In the genomic region with DNA sequence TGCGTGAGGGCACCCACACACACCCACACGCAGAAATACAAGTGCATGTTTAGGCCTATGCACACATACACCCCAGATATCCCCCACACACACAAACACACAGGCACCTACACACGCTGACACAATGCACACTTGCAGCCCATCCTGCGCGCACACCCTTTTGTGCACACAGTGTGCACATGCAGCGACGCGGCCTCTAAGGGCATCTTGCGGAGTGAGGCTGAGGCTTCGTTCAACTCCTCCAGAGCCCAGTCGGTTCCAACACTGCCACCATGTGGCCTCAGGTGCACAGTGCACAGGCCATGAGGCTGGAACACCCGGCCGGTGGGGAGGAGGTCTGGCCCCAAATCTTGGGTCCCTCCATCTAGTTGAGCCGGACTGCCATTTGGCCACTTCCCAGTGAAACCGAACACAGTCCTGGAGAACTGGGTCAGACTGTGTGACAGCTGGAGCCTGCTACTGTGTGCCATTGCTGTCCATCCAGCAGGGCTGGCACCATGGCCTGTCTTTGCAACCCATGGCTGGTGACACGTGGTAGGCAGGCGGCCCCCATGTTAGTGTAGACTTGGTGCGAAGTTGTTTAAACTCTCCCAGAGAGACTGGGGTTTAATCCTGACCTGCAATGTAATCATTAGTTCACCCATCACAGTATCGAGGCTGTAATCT, we compare ENCODE assay signal across 8 cellular contexts.
DNase-seq lines count a peak whose midpoint lies in the region; ATAC-seq, FAIRE-seq and TF ChIP-seq lines count a peak whose summit lies in the region.

No MANE protein-coding gene starts in this region.

- CTCF ChIA-PET in endothelial cell of umbilical vein (lab: Charles Lee) = interaction anchor here (1.0 to 3.1 kb wide), 3 partner anchors 670 to 821 kb away, joined by 3 to 35 read pairs (median 3); no protein-coding TSS in a partner anchor

- no peak overlapping the region for H3K27ac ChIP-seq in endothelial cell of umbilical vein (ENCODE audit: insufficient read depth, low read depth, low read length)

- intact Hi-C loops in endothelial cell of umbilical vein (cut with micrococcal nuclease) = loop anchor here (1.0 to 2.0 kb wide), 5 partner anchors 170 to 821 kb away; no protein-coding TSS in a partner anchor
- intact Hi-C loops in mucosa of descending colon (cut with DNase I, micrococcal nuclease) = loop anchor here in 1 of 2 donors (10.0 kb wide), 1 partner anchor 824 kb away; no protein-coding TSS in a partner anchor

- no peaks in the 10 kb centered on the region for H3K79me2 ChIP-seq in endothelial cell of umbilical vein (ENCODE audit: control insufficient read depth, insufficient read depth, low read length)

- DNase-seq in GM04504 (ENCODE audit: low read depth) (peak; percentile 36), NCI-H82 (lab: John Stamatoyannopoulos, UW) (peak; percentile 84), endothelial cell of umbilical vein (ENCODE audit: low read depth, low spot score) (peak; percentile 60), mucosa of descending colon (peak in 2 of 3 donors; percentile 78 to 80)
- peak; percentile 8 to 29 for DNase-seq in activated CD8-positive, alpha-beta memory T cell treated with anti-CD3 and anti-CD28 coated beads for 4 hours (ENCODE audit: low read depth in 2 of 2)
- peak; percentile 54 for DNase-seq in stimulated activated CD8-positive, alpha-beta memory T cell treated with anti-CD3 and anti-CD28 coated beads, Interleukin-4, amount 100 ng/mL, for 24 hours (ENCODE audit: low read depth)

- H2AFZ ChIP-seq in endothelial cell of umbilical vein (ENCODE audit: low read depth, low read length) = no peak overlapping the region

- peak; percentile 77 for FAIRE-seq in endothelial cell of umbilical vein (lab: Jason Lieb, UNC)

- TF ChIP-seq CTCF in endothelial cell of umbilical vein (IDR thresholded peaks at IDR 0.05; ENCODE audit: extremely low read depth in 1 of 2, insufficient read depth in 1 of 2, low read depth in 1 of 2, low read length in 2 of 2) (peak; percentile 83 to 95), mucosa of descending colon (IDR thresholded peaks at IDR 0.05) (peak; percentile 85)

- no peaks in the 10 kb centered on the region for H4K20me1 ChIP-seq in endothelial cell of umbilical vein (replicated peaks; ENCODE audit: control insufficient read depth, extremely low read depth, insufficient read depth, low read length)

- H3K4me3 ChIP-seq in endothelial cell of umbilical vein (replicated peaks in 1 of 3; ENCODE audit: insufficient read depth in 1 of 3, low read depth in 1 of 3, low read length in 3 of 3) (no peak overlapping the region), mucosa of descending colon (no peak overlapping the region)

- no peak overlapping the region for H3K4me2 ChIP-seq in endothelial cell of umbilical vein (ENCODE audit: insufficient read depth, low read length)

- H3K9me1 ChIP-seq in endothelial cell of umbilical vein (replicated peaks; ENCODE audit: control insufficient read depth, extremely low read depth, insufficient read depth, low read length) = no peaks in the 10 kb centered on the region

- H3K36me3 ChIP-seq in endothelial cell of umbilical vein (ENCODE audit: control insufficient read depth in 2 of 2, extremely low read depth in 1 of 2, insufficient read depth in 2 of 2, low read length in 2 of 2) = no peaks in the 10 kb centered on the region
- H3K36me3 ChIP-seq in mucosa of descending colon (ENCODE audit: low read depth) = no peaks in the 10 kb centered on the region

- POLR2A ChIA-PET in endothelial cell of umbilical vein (lab: Charles Lee) = no interaction called here

- H3K4me1 ChIP-seq in endothelial cell of umbilical vein (ENCODE audit: control insufficient read depth, extremely low read depth, insufficient read depth, low read length) = no peaks in the 10 kb centered on the region
- H3K4me1 ChIP-seq in mucosa of descending colon (ENCODE audit: low read depth) = no peaks in the 10 kb centered on the region

- H3K9me3 ChIP-seq in endothelial cell of umbilical vein (replicated peaks; ENCODE audit: control insufficient read depth, insufficient read depth, low read length) = no peaks in the 10 kb centered on the region
- no peaks in the 10 kb centered on the region for H3K9me3 ChIP-seq in mucosa of descending colon

- dilution Hi-C loops in endothelial cell of umbilical vein (cut with MboI; ENCODE audit: extremely low pct_ligation_motif_present, low sequenced_read_pairs) = no loop called here

- no TSS peak for BruUV-seq in endothelial cell of umbilical vein (replicated peaks; lab: Mats Ljungman, UMichigan)

- no peak overlapping the region for H3K9ac ChIP-seq in endothelial cell of umbilical vein (replicated peaks; ENCODE audit: extremely low read depth, insufficient read depth, low read length)

- ATAC-seq in HG03135 (IDR thresholded peaks at IDR 0.05; ENCODE audit: unreplicated experiment) = peak; percentile 67
- ATAC-seq in mucosa of descending colon = peak; percentile 92
- no peak for ATAC-seq in GM19328 (IDR thresholded peaks at IDR 0.05; ENCODE audit: unreplicated experiment)

- no peak for TF ChIP-seq POLR2A in endothelial cell of umbilical vein (IDR thresholded peaks at IDR 0.05; ENCODE audit: low read depth, low read length)

- peaks cover 2 to 5% of the 10 kb centered on the region in 2 experiments for H3K27me3 ChIP-seq in endothelial cell of umbilical vein (ENCODE audit: control insufficient read depth in 2 of 2, insufficient read depth in 2 of 2, low read length in 2 of 2)

TF ChIP-seq in endothelial cell of umbilical vein, 7 proteins besides CTCF, POLR2A, EP300 and RAD21:
- TF ChIP-seq MYC (IDR thresholded peaks at IDR 0.05; ENCODE audit: low read depth, low read length) (no peak), MAX (IDR thresholded peaks at IDR 0.05; ENCODE audit: insufficient read depth, insufficient read length) (peak; percentile 39)

Comparison
In these comparisons a context has a peak if more than half of its experiments do, and no peak if none do; other contexts are left out.
1. DNase-seq: peak in every context shown above with its lines; median percentile 84 in NCI-H82; 79 in mucosa of descending colon; 60 in endothelial cell of umbilical vein; 54 in stimulated activated CD8-positive, alpha-beta memory T cell treated with anti-CD3 and anti-CD28 coated beads, Interleukin-4, amount 100 ng/mL, for 24 hours; 36 in GM04504; 18 in activated CD8-positive, alpha-beta memory T cell treated with anti-CD3 and anti-CD28 coated beads for 4 hours.